10 cellular contexts compared by ENCODE assay signal in the genomic region with DNA sequence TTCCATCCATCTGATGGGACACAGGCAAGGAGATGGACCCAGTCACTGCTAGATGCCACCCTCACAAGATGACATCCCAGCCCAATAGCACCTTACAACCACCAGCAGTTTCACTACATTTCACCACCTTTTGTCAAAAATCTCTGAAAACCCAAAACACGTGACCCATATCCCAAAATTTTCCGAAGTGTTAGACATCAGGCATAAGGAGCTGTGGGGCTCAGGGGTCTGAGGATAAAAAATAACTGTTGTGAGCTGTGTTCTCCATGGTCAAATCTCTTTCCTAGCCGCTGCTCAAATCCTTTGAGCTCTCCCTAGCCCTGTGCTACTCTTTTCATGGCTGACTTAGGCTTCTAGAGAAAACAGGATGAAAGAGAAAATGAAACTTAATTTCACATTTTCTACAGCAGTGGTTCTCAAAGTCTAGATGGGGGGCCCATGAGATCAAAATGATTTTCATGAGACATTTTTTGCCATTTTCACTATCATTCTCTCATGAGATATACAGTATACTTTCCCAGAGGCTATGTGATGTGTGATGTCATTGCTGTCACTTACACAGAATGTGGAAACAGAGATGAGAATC. TPM values are rescaled to one million over a fixed set of nuclear protein-coding genes. Genes with fewer than 3 reads are reported as not detected.
DNase-seq lines count a peak whose midpoint lies in the region; ATAC-seq and TF ChIP-seq lines count a peak whose summit lies in the region.
"Had no signal": no experiment of that assay in that cellular context is flagged by ENCODE, and none has a peak within 500 bp of the region (broad histone marks: within the 10 kb centered on the region; RNA-seq: fewer than 3 reads in every experiment).

No MANE protein-coding gene starts in this region.

- peak; percentile 46 for ATAC-seq in GM18858 (IDR thresholded peaks at IDR 0.05; ENCODE audit: unreplicated experiment)
- peak; percentile 62 for ATAC-seq in GM21515 (IDR thresholded peaks at IDR 0.05; ENCODE audit: unreplicated experiment)
- peak; percentile 37 for ATAC-seq in HG03196 (IDR thresholded peaks at IDR 0.05; ENCODE audit: unreplicated experiment)
- peak; percentile 57 for ATAC-seq in central memory CD8-positive, alpha-beta T cell (replicated peaks; ENCODE audit: extremely low read depth, poor library complexity, severe bottlenecking)
- no peak for ATAC-seq in right lobe of liver

- peaks cover 35% of the 10 kb centered on the region for H3K4me1 Mint-ChIP-seq in central memory CD8-positive, alpha-beta T cell

- H3K27ac ChIP-seq in right lobe of liver (no peak overlapping the region), spleen (peak overlapping the region in 2 of 8 donors; percentile 22 to 70)

- TF ChIP-seq POLR2A in right lobe of liver (IDR thresholded peaks at IDR 0.05), result no peak
- TF ChIP-seq POLR2A in spleen (IDR thresholded peaks at IDR 0.05), result no peak

- WGBS in right lobe of liver (ENCODE audit: insufficient coverage, low coverage, low lambda C conversion rate, missing lambda C conversion rate), result 68% methylated on average over 3 of the region's 3 CpGs
- WGBS in spleen, 5 donors, result 79 to 97% (median 92%) methylated on average over 3 of the region's 3 CpGs

- peak overlapping the region; percentile 79 for H3K27ac Mint-ChIP-seq in central memory CD8-positive, alpha-beta T cell (ENCODE audit: low read depth)

- no peaks in the 10 kb centered on the region for H3K9me3 Mint-ChIP-seq in central memory CD8-positive, alpha-beta T cell

- intact Hi-C loops in right lobe of liver (cut with DNase I) (no loop called here), spleen (cut with DNase I; ENCODE audit: low total_unique reads) (no loop called here)

- H3K4me3 ChIP-seq in right lobe of liver (no peak overlapping the region), spleen (no peak overlapping the region)

- H3K4me1 ChIP-seq in right lobe of liver, result no peaks in the 10 kb centered on the region
- peaks cover 0 to 24% (median 7%) of the 10 kb centered on the region in 6 donors for H3K4me1 ChIP-seq in spleen

- H3K27me3 Mint-ChIP-seq in central memory CD8-positive, alpha-beta T cell, result no peaks in the 10 kb centered on the region

- H3K4me3 Mint-ChIP-seq in central memory CD8-positive, alpha-beta T cell, result peak overlapping the region; percentile 58

- no peaks in the 10 kb centered on the region for H3K27me3 ChIP-seq in right lobe of liver
- no peaks in the 10 kb centered on the region for H3K27me3 ChIP-seq in spleen (replicated peaks in 1 of 7)

- H3K9me3 ChIP-seq in right lobe of liver, result no peaks in the 10 kb centered on the region
- no peaks in the 10 kb centered on the region for H3K9me3 ChIP-seq in spleen

- no peak for DNase-seq in central memory CD8-positive, alpha-beta T cell (ENCODE audit: low spot score in 2 of 2)
- DNase-seq in right lobe of liver (no peak), ecto neural progenitor cell (ENCODE audit: low spot score) (no peak), spleen (no peak)
- DNase-seq: NCI-H1092 treated with DMSO at 0.1 percent for 48 hours, Right ventricle myocardium superior had no signal

- TF ChIP-seq CTCF in right lobe of liver (IDR thresholded peaks at IDR 0.05) (no peak), spleen (IDR thresholded peaks at IDR 0.05 in 8 of 11, conservative IDR thresholded peaks at IDR 0.05 in 3 of 11) (no peak)

- peaks cover 3% of the 10 kb centered on the region for H3K36me3 Mint-ChIP-seq in central memory CD8-positive, alpha-beta T cell (ENCODE audit: insufficient read depth)

- no peaks in the 10 kb centered on the region for H3K36me3 ChIP-seq in right lobe of liver
- no peaks in the 10 kb centered on the region for H3K36me3 ChIP-seq in spleen

RNA-seq across cellular contexts. Expression of a gene that starts 40.7 kb away (rescaled TPM):
- total RNA-seq in right lobe of liver (10 to 100 TPM in 2 of 6 experiments, 1 to 10 TPM in 2, under 1 TPM in 2; 0.31 to 16.3 (median 4.8) TPM), spleen (10 to 100 TPM in 4 of 7 donors, 1 to 10 TPM in 3; 4.4 to 18.2 (median 12.6) TPM)
- 10 to 100 TPM in 1 of 3 donors, 1 to 10 TPM in 2; 2.2 to 11.5 (median 3.4) TPM for polyA plus RNA-seq in spleen
- total RNA-seq: kidney epithelial cell, Right ventricle myocardium superior had no signal

Comparison
In these comparisons a context has a peak if more than half of its experiments do, and no peak if none do; other contexts are left out.
1. ATAC-seq: peak in GM18858 (single experiment), GM21515 (single experiment), HG03196 (single experiment) and central memory CD8-positive, alpha-beta T cell (single experiment); none in right lobe of liver (0 of 4).